1 cellular context compared by ENCODE assay signal in the genomic region with DNA sequence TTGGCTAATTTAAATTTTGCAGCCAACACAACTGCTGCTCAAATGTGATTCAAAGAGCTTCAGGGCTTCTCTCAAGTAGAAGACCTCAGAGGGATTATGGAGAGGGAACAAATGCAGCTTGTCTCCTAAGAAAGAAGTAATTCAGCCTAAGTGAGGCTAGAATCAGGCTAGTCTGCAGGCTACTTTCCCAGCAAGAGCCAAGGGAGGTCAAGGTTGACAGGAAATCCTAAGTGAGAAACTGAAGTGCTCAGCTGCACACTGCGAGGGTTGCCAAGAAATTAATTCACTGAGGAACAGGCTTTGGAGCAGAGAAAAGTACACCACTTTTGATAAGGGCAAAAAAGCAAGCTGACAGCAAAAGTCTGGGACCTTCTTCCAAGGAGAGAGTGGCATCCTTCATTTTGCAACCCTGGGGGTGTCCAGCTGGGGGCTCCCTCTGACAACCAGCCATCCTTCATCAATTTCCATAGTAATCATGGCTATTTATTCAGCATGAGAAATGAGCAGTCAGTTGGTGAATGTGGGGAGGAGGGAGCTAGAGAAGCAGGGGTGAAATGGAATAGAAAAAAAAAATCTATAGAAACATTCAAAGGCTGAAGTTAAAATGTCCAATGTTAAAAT.
TF ChIP-seq lines count a peak whose summit lies in the region.

No MANE protein-coding gene starts in this region.

TF ChIP-seq in SK-N-SH treated with all-trans-retinoic acid at 6 μM for 48 hours, 23 proteins besides CTCF, POLR2A, EP300 and RAD21 (continued from another document):
- TF ChIP-seq, protein P1, sequence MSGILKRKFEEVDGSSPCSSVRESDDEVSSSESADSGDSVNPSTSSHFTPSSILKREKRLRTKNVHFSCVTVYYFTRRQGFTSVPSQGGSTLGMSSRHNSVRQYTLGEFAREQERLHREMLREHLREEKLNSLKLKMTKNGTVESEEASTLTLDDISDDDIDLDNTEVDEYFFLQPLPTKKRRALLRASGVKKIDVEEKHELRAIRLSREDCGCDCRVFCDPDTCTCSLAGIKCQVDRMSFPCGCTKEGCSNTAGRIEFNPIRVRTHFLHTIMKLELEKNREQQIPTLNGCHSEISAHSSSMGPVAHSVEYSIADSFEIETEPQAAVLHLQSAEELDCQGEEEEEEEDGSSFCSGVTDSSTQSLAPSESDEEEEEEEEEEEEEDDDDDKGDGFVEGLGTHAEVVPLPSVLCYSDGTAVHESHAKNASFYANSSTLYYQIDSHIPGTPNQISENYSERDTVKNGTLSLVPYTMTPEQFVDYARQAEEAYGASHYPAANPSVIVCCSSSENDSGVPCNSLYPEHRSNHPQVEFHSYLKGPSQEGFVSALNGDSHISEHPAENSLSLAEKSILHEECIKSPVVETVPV (CRISPR knock-in tag; IDR thresholded peaks at IDR 0.05), result no peak
- TF ChIP-seq RARB (CRISPR knock-in tag; IDR thresholded peaks at IDR 0.05), result no peak
- TF ChIP-seq ZFP3 (CRISPR knock-in tag; IDR thresholded peaks at IDR 0.05), result no peak
- TF ChIP-seq ARNTL (CRISPR knock-in tag; IDR thresholded peaks at IDR 0.05; ENCODE audit: borderline replicate concordance, low read depth), result no peak
- no peak for TF ChIP-seq CREB5 (CRISPR knock-in tag; IDR thresholded peaks at IDR 0.05; ENCODE audit: low read depth)
- no peak for TF ChIP-seq ZNF565 (CRISPR knock-in tag; conservative IDR thresholded peaks at IDR 0.05; ENCODE audit: low read depth)
